Comparison of ENCODE assay signal across 34 cellular contexts in genomic region chr6:131547524-131547923, GRCh38. TPM values are rescaled to one million over a fixed set of nuclear protein-coding genes. Genes with fewer than 3 reads are reported as not detected.
"Had no signal": no experiment of that assay in that cellular context is flagged by ENCODE, and none has a peak within 500 bp of the region (broad histone marks: within the 10 kb centered on the region; RNA-seq: fewer than 3 reads in every experiment).

No MANE protein-coding gene starts in this region.

- H3K4me3 ChIP-seq: ascending aorta, cardiac muscle cell had no signal

- H3K36me3 ChIP-seq: ascending aorta, cardiac muscle cell, WERI-Rb-1 had no signal

- H3K27me3 ChIP-seq: ascending aorta, cardiac muscle cell had no signal

- H3K4me1 ChIP-seq: ascending aorta had no signal

- ATAC-seq: activated CD4-positive, alpha-beta T cell treated with anti-CD3 and anti-CD28 coated beads for 36 hours; activated CD4-positive, CD25-positive, alpha-beta regulatory T cell treated with anti-CD3 and anti-CD28 coated beads, Interleukin-2, amount 50 U/mL, for 24 hours; activated CD8-positive, alpha-beta memory T cell treated with anti-CD3 and anti-CD28 coated beads, Interleukin-2, amount 10 ng/mL, durations not matched to agents 7 days and 5 days; activated CD8-positive, alpha-beta T cell treated with anti-CD3 and anti-CD28 coated beads, Interleukin-2, amount 10 ng/mL, durations not matched to agents 7 days and 5 days; activated naive CD8-positive, alpha-beta T cell treated with anti-CD3 and anti-CD28 coated beads, Interleukin-2, amount 50 U/mL, for 24 hours; WTC11 had no signal

- DNase-seq: activated CD4-positive, alpha-beta memory T cell treated with anti-CD3 and anti-CD28 coated beads, Interleukin-2, amount 10 ng/mL, durations not matched to agents 7 days and 5 days; activated CD4-positive, alpha-beta T cell treated with anti-CD3 and anti-CD28 coated beads for 1 hour; activated CD4-positive, alpha-beta T cell treated with anti-CD3 and anti-CD28 coated beads for 36 hours; activated CD4-positive, alpha-beta T cell treated with anti-CD3 and anti-CD28 coated beads for 48 hours; activated CD4-positive, alpha-beta T cell treated with anti-CD3 and anti-CD28 coated beads, Interleukin-2, amount 10 ng/mL, durations not matched to agents 7 days and 5 days; activated CD4-positive, alpha-beta T cell treated with anti-CD3 and anti-CD28 coated beads, Interleukin-2, amount 50 U/mL, for 48 hours; activated CD4-positive, CD25-positive, alpha-beta regulatory T cell; activated CD8-positive, alpha-beta memory T cell treated with anti-CD3 and anti-CD28 coated beads for 24 hours; activated CD8-positive, alpha-beta memory T cell treated with anti-CD3 and anti-CD28 coated beads, Interleukin-2, amount 10 ng/mL, durations not matched to agents 7 days and 5 days; activated CD8-positive, alpha-beta memory T cell treated with anti-CD3 and anti-CD28 coated beads, Interleukin-2, amount 50 U/mL, for 48 hours; activated CD8-positive, alpha-beta T cell treated with anti-CD3 and anti-CD28 coated beads, Interleukin-2, amount 10 ng/mL, durations not matched to agents 7 days and 5 days; activated effector memory CD4-positive, alpha-beta T cell treated with Interleukin-2 at 50 U/mL for 16 hours; activated gamma-delta T cell; activated naive CD4-positive, alpha-beta T cell treated with anti-CD3 and anti-CD28 coated beads, Interleukin-2, amount 10 ng/mL, durations not matched to agents 7 days and 5 days; activated naive CD4-positive, alpha-beta T cell treated with Interleukin-2 at 50 U/mL for 16 hours; activated naive CD8-positive, alpha-beta T cell treated with anti-CD3 and anti-CD28 coated beads, Interleukin-2, amount 10 ng/mL, durations not matched to agents 7 days and 5 days; activated naive CD8-positive, alpha-beta T cell treated with anti-CD3 and anti-CD28 coated beads, Interleukin-2, amount 50 U/mL, for 24 hours; activated T-cell treated with anti-CD3 and anti-CD28 coated beads, Interleukin-2, amount 50 U/mL, for 24 hours; activated T-cell treated with anti-CD3 and anti-CD28 coated beads, Interleukin-2, amount 50 U/mL, for 48 hours; amygdala; anterior cingulate cortex; caudate nucleus; cerebellar nuclear complex; T-helper 2 cell; T-helper 9 cell; WERI-Rb-1 had no signal

- H3K9me3 ChIP-seq: ascending aorta had no signal

- FAIRE-seq: bronchial epithelial cell, TTC549 had no signal

- H3K27ac ChIP-seq: ascending aorta, cardiac muscle cell, WERI-Rb-1 had no signal

RNA-seq across cellular contexts. Expression of gene ARG1, which starts 25.5 kb away (rescaled TPM):
- total RNA-seq: activated CD4-positive, alpha-beta memory T cell treated with anti-CD3 and anti-CD28 coated beads, Interleukin-2, amount 10 ng/mL, durations not matched to agents 7 days and 5 days; activated CD4-positive, alpha-beta T cell treated with anti-CD3 and anti-CD28 coated beads for 36 hours; activated CD4-positive, alpha-beta T cell treated with anti-CD3 and anti-CD28 coated beads, Interleukin-2, amount 10 ng/mL, durations not matched to agents 7 days and 5 days; activated CD8-positive, alpha-beta memory T cell treated with anti-CD3 and anti-CD28 coated beads, Interleukin-2, amount 10 ng/mL, durations not matched to agents 7 days and 5 days; activated CD8-positive, alpha-beta T cell treated with anti-CD3 and anti-CD28 coated beads, Interleukin-2, amount 10 ng/mL, durations not matched to agents 7 days and 5 days; activated naive CD8-positive, alpha-beta T cell treated with anti-CD3 and anti-CD28 coated beads, Interleukin-2, amount 10 ng/mL, durations not matched to agents 7 days and 5 days; activated T-helper 2 cell treated with anti-CD3 and anti-CD28 coated beads, Interferon-gamma antibody, Interleukin-2, Interleukin-4, amounts not matched to agents 10 μg/mL and 5 μg/mL and 100 μg/mL, durations not matched to agents 14 hours and 24 hours and 36 hours; ascending aorta; bronchial epithelial cell; cardiac muscle cell; chondrocyte had no signal
